Comparison of ENCODE assay signal across 27 cellular contexts in genomic region chr3:112874725-112875124, GRCh38.
DNase-seq lines count a peak whose midpoint lies in the region; ATAC-seq and TF ChIP-seq lines count a peak whose summit lies in the region.
"Had no signal": no experiment of that assay in that cellular context is flagged by ENCODE, and none has a peak within 500 bp of the region (broad histone marks: within the 10 kb centered on the region; RNA-seq: fewer than 3 reads in every experiment).

No MANE protein-coding gene starts in this region.

- H4K20me1 ChIP-seq in DOHH2 (ENCODE audit: control insufficient read depth, insufficient read depth, low read depth, low read length) (no peaks in the 10 kb centered on the region), SU-DHL-6 (ENCODE audit: low read depth, low read length) (no peaks in the 10 kb centered on the region)

- peaks cover 20% of the 10 kb centered on the region for H3K4me1 ChIP-seq in DOHH2 (ENCODE audit: control insufficient read depth, low read length)
- H3K4me1 ChIP-seq: colonic mucosa, esophagus muscularis mucosa, gastrocnemius medialis, left ventricle myocardium inferior, pancreas, right lobe of liver, upper lobe of left lung had no signal

- in situ Hi-C loops in brain microvascular endothelial cell (cut with HindIII; ENCODE audit: low pct_ligation_motif_present, low sequenced_read_pairs), result no loop called here

- H3K27ac ChIP-seq in DOHH2 (ENCODE audit: low read depth, low read length) (no peak overlapping the region), SU-DHL-6 (ENCODE audit: low read depth, low read length) (peak overlapping the region; percentile 85), brain microvascular endothelial cell (no peak overlapping the region)
- H3K27ac ChIP-seq: C4-2B, colonic mucosa, esophagus muscularis mucosa, gastrocnemius medialis, left ventricle myocardium inferior, pancreas, right lobe of liver, upper lobe of left lung had no signal

- H3K4me2 ChIP-seq in DOHH2 (ENCODE audit: low read length) (peak overlapping the region; percentile 62), SU-DHL-6 (ENCODE audit: low read depth, low read length, poor library complexity, severe bottlenecking) (peak overlapping the region; percentile 100)

- no peaks in the 10 kb centered on the region for H3K9me2 ChIP-seq in DOHH2 (replicated peaks; ENCODE audit: control insufficient read depth, low read length)
- H3K9me2 ChIP-seq in SU-DHL-6 (replicated peaks; ENCODE audit: insufficient read depth, low read length), result no peaks in the 10 kb centered on the region

- ATAC-seq in GM18870 (IDR thresholded peaks at IDR 0.05; ENCODE audit: unreplicated experiment) (peak; percentile 48), HG02981 (IDR thresholded peaks at IDR 0.05; ENCODE audit: unreplicated experiment) (peak; percentile 51)
- ATAC-seq: activated T-cell treated with anti-CD3 and anti-CD28 coated beads, Interleukin-2, amount 50 U/mL, for 4 hours; gastrocnemius medialis; pancreas; right lobe of liver; Right ventricle myocardium inferior had no signal

- H3K79me2 ChIP-seq in DOHH2 (ENCODE audit: control insufficient read depth, low read length), result no peaks in the 10 kb centered on the region
- no peaks in the 10 kb centered on the region for H3K79me2 ChIP-seq in SU-DHL-6 (ENCODE audit: insufficient read depth, low read length)

- H3K9me3 ChIP-seq in DOHH2 (ENCODE audit: control insufficient read depth, insufficient read depth, low read length) (peaks cover 4% of the 10 kb centered on the region; the same call in 1 of the 2 replicates), SU-DHL-6 (ENCODE audit: insufficient read depth, low read length) (peaks cover 11% of the 10 kb centered on the region; the same call in 1 of the 2 replicates)
- H3K9me3 ChIP-seq: colonic mucosa, pancreas, right lobe of liver had no signal

- H3K4me3 ChIP-seq in DOHH2 (ENCODE audit: low read length) (no peak overlapping the region), SU-DHL-6 (ENCODE audit: insufficient read depth, low read length, poor library complexity, severe bottlenecking) (peak overlapping the region; percentile 40), brain microvascular endothelial cell (ENCODE audit: low read depth, low read length) (no peak overlapping the region)
- H3K4me3 ChIP-seq: colonic mucosa, esophagus muscularis mucosa, gastrocnemius medialis, left ventricle myocardium inferior, pancreas, right lobe of liver, upper lobe of left lung had no signal

- H3F3A ChIP-seq in DOHH2 (ENCODE audit: control insufficient read depth, insufficient read depth) (no peaks in the 10 kb centered on the region), SU-DHL-6 (ENCODE audit: insufficient read depth) (peaks cover 7% of the 10 kb centered on the region; the same call in 1 of the 2 replicates)

- H3K27me3 ChIP-seq in DOHH2 (ENCODE audit: control insufficient read depth, low read length) (no peaks in the 10 kb centered on the region), SU-DHL-6 (ENCODE audit: low read length) (no peaks in the 10 kb centered on the region), brain microvascular endothelial cell (replicated peaks) (no peaks in the 10 kb centered on the region)
- H3K27me3 ChIP-seq: colonic mucosa, esophagus muscularis mucosa, gastrocnemius medialis, pancreas, right lobe of liver, upper lobe of left lung had no signal

- peak overlapping the region; percentile 93 for H2AFZ ChIP-seq in SU-DHL-6 (ENCODE audit: low read depth, low read length, severe bottlenecking)

- H3K9ac ChIP-seq in SU-DHL-6 (ENCODE audit: low read length), result peak overlapping the region; percentile 61

- H3K36me3 ChIP-seq in DOHH2 (ENCODE audit: control insufficient read depth, low read length) (no peaks in the 10 kb centered on the region), SU-DHL-6 (ENCODE audit: low read length) (peaks cover 5% of the 10 kb centered on the region; the same call in 1 of the 2 replicates), brain microvascular endothelial cell (replicated peaks) (no peaks in the 10 kb centered on the region)
- H3K36me3 ChIP-seq: colonic mucosa, esophagus muscularis mucosa, gastrocnemius medialis, left ventricle myocardium inferior, pancreas, right lobe of liver, upper lobe of left lung had no signal

- no peak for DNase-seq in DMS114 treated with DMSO at 0.1 percent for 48 hours (lab: John Stamatoyannopoulos, UW; ENCODE audit: unreplicated experiment)
- DNase-seq in brain microvascular endothelial cell, result no peak
- no peak for DNase-seq in putamen (ENCODE audit: low spot score)
- no peak for DNase-seq in dedifferentiated amniotic fluid mesenchymal stem cell (ENCODE audit: extremely low spot score)
- DNase-seq: activated CD4-positive, alpha-beta T cell treated with anti-CD3 and anti-CD28 coated beads for 1 hour; activated naive CD4-positive, alpha-beta T cell treated with Interleukin-2 at 50 U/mL for 16 hours; activated T-cell treated with anti-CD3 and anti-CD28 coated beads, Interleukin-2, amount 50 U/mL, for 4 hours; amniotic stem cell; colonic mucosa; gastrocnemius medialis; hippocampal formation; KBM-7; left ventricle myocardium inferior; NCI-H187; NCI-H226; NCI-H748 treated with DMSO at 0.1 percent for 48 hours; OCI-M1; pancreas; right lobe of liver; upper lobe of left lung had no signal

- TF ChIP-seq CTCF in DOHH2 (IDR thresholded peaks at IDR 0.05; ENCODE audit: low read depth, low read length, poor library complexity, severe bottlenecking), result no peak
- no peak for TF ChIP-seq CTCF in SU-DHL-6 (IDR thresholded peaks at IDR 0.05; ENCODE audit: insufficient read depth, low read length, poor library complexity, severe bottlenecking)
- TF ChIP-seq CTCF in brain microvascular endothelial cell (IDR thresholded peaks at IDR 0.05; ENCODE audit: low read depth, low read length, missing control alignments), result no peak
